In the genomic region with DNA sequence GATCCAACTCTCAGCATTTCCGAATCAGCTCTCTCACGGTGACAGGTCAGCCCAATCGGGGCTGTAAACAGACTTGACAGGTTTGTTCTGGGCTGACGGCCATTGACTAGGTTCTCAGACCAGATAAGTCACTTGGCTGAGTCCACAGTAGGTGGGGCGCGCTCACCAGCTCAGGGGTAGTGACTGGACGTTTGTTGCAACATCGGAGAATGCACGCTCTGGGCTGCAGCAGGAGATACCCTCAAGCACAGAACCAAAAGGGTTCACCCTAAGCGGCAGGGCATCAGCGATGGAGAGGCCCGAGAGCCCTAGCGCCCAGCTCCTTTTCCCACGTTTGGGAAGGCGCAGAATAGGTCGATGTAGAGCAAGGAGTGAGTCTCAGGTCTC, we compare ENCODE assay signal across 8 cellular contexts. TPM values are rescaled to one million over a fixed set of nuclear protein-coding genes. Genes with fewer than 3 reads are reported as not detected.
DNase-seq lines count a peak whose midpoint lies in the region; ATAC-seq and TF ChIP-seq lines count a peak whose summit lies in the region.

No MANE protein-coding gene starts in this region.

- peak overlapping the region; percentile 73 for H4K12ac ChIP-seq in trophoblast cell (ENCODE audit: low read depth, low read length)

- H3K9ac ChIP-seq in trophoblast cell (ENCODE audit: low read length): peak overlapping the region; percentile 27

- peak overlapping the region; percentile 90 for H3K4me2 ChIP-seq in trophoblast cell (ENCODE audit: low read length)

- peak overlapping the region; percentile 67 for H2BK5ac ChIP-seq in trophoblast cell (ENCODE audit: low read depth, low read length, poor library complexity)

- ATAC-seq in GM21423 (IDR thresholded peaks at IDR 0.05; ENCODE audit: unreplicated experiment) (peak; percentile 10), left cardiac atrium (peak; percentile 32 to 69)

- H3K9me3 ChIP-seq in trophoblast cell (ENCODE audit: insufficient read depth, low read depth, low read length): no peaks in the 10 kb centered on the region
- no peaks in the 10 kb centered on the region for H3K9me3 ChIP-seq in BE2C

- TF ChIP-seq CTCF in BE2C (IDR thresholded peaks at IDR 0.05; ENCODE audit: low read depth, low read length): no peak

- H3K4me1 Mint-ChIP-seq in activated naive CD8-positive, alpha-beta T cell treated with anti-CD3 and anti-CD28 coated beads for 36 hours: peaks cover 23% of the 10 kb centered on the region

- peak overlapping the region; percentile 87 for H3K18ac ChIP-seq in trophoblast cell (ENCODE audit: low read length)

- H4K8ac ChIP-seq in trophoblast cell (ENCODE audit: low read depth, low read length): peak overlapping the region; percentile 83

- H3K9me3 Mint-ChIP-seq in activated naive CD8-positive, alpha-beta T cell treated with anti-CD3 and anti-CD28 coated beads for 36 hours: no peaks in the 10 kb centered on the region

- peak; percentile 87 for DNase-seq in EH (ENCODE audit: low read depth)
- DNase-seq in Jurkat, Clone E6-1 (ENCODE audit: low read depth, low spot score): no peak
- DNase-seq in activated naive CD8-positive, alpha-beta T cell treated with anti-CD3 and anti-CD28 coated beads for 36 hours: peak; percentile 16
- DNase-seq in left cardiac atrium: peak; percentile 89
- peak; percentile 73 to 74 for DNase-seq in trophoblast cell
- DNase-seq in NCI-H446 treated with DMSO at 0.1 percent for 48 hours (lab: John Stamatoyannopoulos, UW): no peak
- DNase-seq in BE2C: no peak

- H2BK120ac ChIP-seq in trophoblast cell (ENCODE audit: insufficient read depth, low read length, poor library complexity): peak overlapping the region; percentile 79

- H3K27ac ChIP-seq in trophoblast cell (ENCODE audit: low read depth, low read length): peak overlapping the region; percentile 63

- peak overlapping the region; percentile 83 for H2AFZ ChIP-seq in trophoblast cell (ENCODE audit: insufficient read depth, low read length, poor library complexity)

- H3K4me1 ChIP-seq in trophoblast cell (ENCODE audit: control insufficient read depth in 1 of 2, insufficient read depth in 2 of 2, low read length in 2 of 2) (no peaks in the 10 kb centered on the region), BE2C (peaks cover 6% of the 10 kb centered on the region; the same call in 1 of the 2 replicates)

- H3K27ac Mint-ChIP-seq in activated naive CD8-positive, alpha-beta T cell treated with anti-CD3 and anti-CD28 coated beads for 36 hours: peak overlapping the region; percentile 92

- intact Hi-C loops in left cardiac atrium (cut with DNase I): loop anchor here in 1 of 2 donors (5.0 kb wide), 3 partner anchors 236 to 526 kb away; no protein-coding TSS in a partner anchor

- peaks cover 19% of the 10 kb centered on the region for H3K79me2 ChIP-seq in trophoblast cell (ENCODE audit: control insufficient read depth, insufficient read depth, low read length, poor library complexity)

- WGBS in trophoblast cell (ENCODE audit: extremely low coverage, insufficient coverage, insufficient read length): no CpG with 5 or more reads among the region's 16 CpGs

- peak overlapping the region; percentile 31 for H2BK12ac ChIP-seq in trophoblast cell (ENCODE audit: low read length)

- no peaks in the 10 kb centered on the region for H3K36me3 ChIP-seq in trophoblast cell (ENCODE audit: control insufficient read depth in 1 of 2, insufficient read depth in 2 of 2, low read length in 2 of 2)
- H3K36me3 ChIP-seq in BE2C: peaks cover 3% of the 10 kb centered on the region

- no peak overlapping the region for H2AK5ac ChIP-seq in trophoblast cell (ENCODE audit: low read length)

- peak overlapping the region; percentile 87 for H3K14ac ChIP-seq in trophoblast cell (ENCODE audit: low read length)

- H3K4me3 ChIP-seq in Jurkat, Clone E6-1 (ENCODE audit: low read length): peak overlapping the region; percentile 99
- peak overlapping the region; percentile 77 for H3K4me3 ChIP-seq in trophoblast cell (ENCODE audit: low read depth, low read length)
- H3K4me3 ChIP-seq in BE2C (ENCODE audit: low read depth, low read length): no peak overlapping the region

- H3K79me1 ChIP-seq in trophoblast cell (ENCODE audit: low read length): peaks cover 25% of the 10 kb centered on the region

- H4K91ac ChIP-seq in trophoblast cell (ENCODE audit: low read depth, low read length): peak overlapping the region; percentile 82

- H3K27me3 Mint-ChIP-seq in activated naive CD8-positive, alpha-beta T cell treated with anti-CD3 and anti-CD28 coated beads for 36 hours: no peaks in the 10 kb centered on the region

- H3K4me3 Mint-ChIP-seq in activated naive CD8-positive, alpha-beta T cell treated with anti-CD3 and anti-CD28 coated beads for 36 hours: peak overlapping the region; percentile 88

- peaks cover 17% of the 10 kb centered on the region for H3K36me3 Mint-ChIP-seq in activated naive CD8-positive, alpha-beta T cell treated with anti-CD3 and anti-CD28 coated beads for 36 hours

- H3K23ac ChIP-seq in trophoblast cell (ENCODE audit: low read length): no peak overlapping the region

- H3K4ac ChIP-seq in trophoblast cell (ENCODE audit: low read depth, low read length): peak overlapping the region; percentile 49

- H3K27me3 ChIP-seq in trophoblast cell (ENCODE audit: insufficient read depth, low read length) (no peaks in the 10 kb centered on the region), BE2C (no peaks in the 10 kb centered on the region)

RNA-seq across cellular contexts. Expression of gene KLLN, which starts 1.8 kb away (rescaled TPM):
- 4.2 TPM for polyA plus RNA-seq in Jurkat, Clone E6-1 (2012; ENCODE audit: insufficient read depth, insufficient read length)
- under 1 TPM; 0.58 to 0.64 TPM for total RNA-seq in activated naive CD8-positive, alpha-beta T cell treated with anti-CD3 and anti-CD28 coated beads for 36 hours
- under 1 TPM; 0.56 to 0.58 TPM for total RNA-seq in left cardiac atrium
- 0.42 and 0.49 TPM in 2 replicates for polyA plus RNA-seq in trophoblast cell (2013)
- 1.0 TPM for polyA plus RNA-seq in BE2C (2012; ENCODE audit: insufficient read depth, insufficient read length, low read depth)

RNA-seq across cellular contexts. Expression of gene PTEN, which starts 1.9 kb away (rescaled TPM):
- polyA plus RNA-seq in Jurkat, Clone E6-1 (2012; ENCODE audit: insufficient read depth, insufficient read length): 48.2 TPM
- 10 to 100 TPM; 44.5 to 50.8 TPM for total RNA-seq in activated naive CD8-positive, alpha-beta T cell treated with anti-CD3 and anti-CD28 coated beads for 36 hours
- total RNA-seq in left cardiac atrium: 10 to 100 TPM; 76.7 to 79.7 TPM
- polyA plus RNA-seq in trophoblast cell (2013): 52.1 and 54.8 TPM in 2 replicates
- 49.9 TPM for polyA plus RNA-seq in BE2C (2012; ENCODE audit: insufficient read depth, insufficient read length, low read depth)

RNA-seq across cellular contexts. Expression of gene ATAD1, which starts 43.5 kb away (rescaled TPM):
- polyA plus RNA-seq in Jurkat, Clone E6-1 (2012; ENCODE audit: insufficient read depth, insufficient read length): 30.2 TPM
- 10 to 100 TPM; 49.2 to 49.6 TPM for total RNA-seq in activated naive CD8-positive, alpha-beta T cell treated with anti-CD3 and anti-CD28 coated beads for 36 hours
- total RNA-seq in left cardiac atrium: 100 to 1,000 TPM in 1 of 2 donors, 10 to 100 TPM in 1; 84.9 to 150 TPM
- polyA plus RNA-seq in trophoblast cell (2013): 36.3 and 39.0 TPM in 2 replicates
- 32.5 TPM for polyA plus RNA-seq in BE2C (2012; ENCODE audit: insufficient read depth, insufficient read length, low read depth)

Comparison
In these comparisons a context has a peak if more than half of its experiments do, and no peak if none do; other contexts are left out.
1. DNase-seq: peak in EH (single experiment), activated naive CD8-positive, alpha-beta T cell treated with anti-CD3 and anti-CD28 coated beads for 36 hours (single experiment), left cardiac atrium (single experiment) and trophoblast cell (2 of 2); none in Jurkat, Clone E6-1 (single experiment), NCI-H446 treated with DMSO at 0.1 percent for 48 hours (single experiment) and BE2C (single experiment).